4 cellular contexts compared by ENCODE assay signal in genomic region chr5:105213078-105213477, GRCh38.
"Had no signal": no experiment of that assay in that cellular context is flagged by ENCODE, and none has a peak within 500 bp of the region (broad histone marks: within the 10 kb centered on the region; RNA-seq: fewer than 3 reads in every experiment).

No MANE protein-coding gene starts in this region.

- H3K4me3 ChIP-seq: K562 had no signal

- H3K27ac ChIP-seq: HL-60 had no signal

- DNase-seq: IMR-90, KBM-7 had no signal
